ENCODE assay signal across 12 cellular contexts in genomic region chr14:68144051-68144681, GRCh38.
DNase-seq lines count a peak whose midpoint lies in the region; ATAC-seq, FAIRE-seq and TF ChIP-seq lines count a peak whose summit lies in the region.
"Had no signal": no experiment of that assay in that cellular context is flagged by ENCODE, and none has a peak within 500 bp of the region (broad histone marks: within the 10 kb centered on the region; RNA-seq: fewer than 3 reads in every experiment).

No MANE protein-coding gene starts in this region.

- H3K4me1 ChIP-seq in BLaER1 (peaks cover 27% of the 10 kb centered on the region), SK-N-SH (ENCODE audit: control insufficient read depth in 1 of 2, insufficient read depth in 2 of 2, low read depth in 1 of 2, low read length in 1 of 2) (peaks cover 14 to 73% of the 10 kb centered on the region in 2 experiments), pancreas (peaks cover 54 to 72% (median 65%) of the 10 kb centered on the region in 3 donors)

- CTCF ChIA-PET in SK-N-SH (lab: Yijun Ruan, JAX), result interaction anchor here (1.1 kb wide), 1 partner anchor 673 kb away, joined by 3 read pairs; no protein-coding TSS in a partner anchor

- H3K27me3 ChIP-seq in BLaER1, result no peaks in the 10 kb centered on the region
- H3K27me3 ChIP-seq in SK-N-SH (ENCODE audit: insufficient read depth), result no peaks in the 10 kb centered on the region
- no peaks in the 10 kb centered on the region for H3K27me3 ChIP-seq in pancreas

- WGBS in SK-N-SH (ENCODE audit: low lambda C conversion rate), result 86% methylated on average over 3 of the region's 3 CpGs
- WGBS in pancreas, 2 donors, result 65 to 67% methylated on average over 3 of the region's 3 CpGs

- H3K4me2 ChIP-seq in BLaER1 (peak overlapping the region; percentile 58), SK-N-SH (peak overlapping the region; percentile 51; the same call in 1 of the 2 replicates)

- H3K36me3 ChIP-seq in BLaER1 (no peaks in the 10 kb centered on the region), SK-N-SH (replicated peaks in 1 of 2; ENCODE audit: control insufficient read depth in 1 of 2, insufficient read depth in 2 of 2, low read length in 1 of 2) (no peaks in the 10 kb centered on the region), pancreas (no peaks in the 10 kb centered on the region)

- ATAC-seq in pancreas (peak in 3 of 4 donors; percentile 20 to 31 (median 25)), HG03521 (IDR thresholded peaks at IDR 0.05; ENCODE audit: unreplicated experiment) (no peak), GM21390 (IDR thresholded peaks at IDR 0.05; ENCODE audit: unreplicated experiment) (no peak)
- ATAC-seq: stimulated activated effector memory CD8-positive, alpha-beta T cell treated with anti-CD3 and anti-CD28 coated beads, Interleukin-12 subunit alpha, Interleukin-12 subunit beta, amount 100 ng/mL, for 72 hours had no signal

- H2AFZ ChIP-seq in SK-N-SH (ENCODE audit: low read depth), result peak overlapping the region; percentile 54; the same call in 1 of the 2 replicates

- peak; percentile 67 for FAIRE-seq in pancreas (lab: Jason Lieb, UNC)
- FAIRE-seq: GM12891 had no signal

- POLR2A ChIA-PET in SK-N-SH (lab: Yijun Ruan, JAX), result no interaction called here

- H3F3A ChIP-seq in SK-N-SH (replicated peaks; ENCODE audit: insufficient read depth), result peaks cover 73% of the 10 kb centered on the region

- H4K20me1 ChIP-seq in BLaER1 (no peaks in the 10 kb centered on the region), SK-N-SH (ENCODE audit: insufficient read depth) (no peaks in the 10 kb centered on the region)

- H3K4me3 ChIP-seq in BLaER1 (no peak overlapping the region), SK-N-SH (ENCODE audit: low read depth in 2 of 2, low read length in 1 of 2) (no peak overlapping the region), foreskin fibroblast (ENCODE audit: low read depth in 1 of 2, low read length in 2 of 2) (no peak overlapping the region), pancreas (no peak overlapping the region)

- no peak for TF ChIP-seq RAD21 in SK-N-SH (IDR thresholded peaks at IDR 0.05; ENCODE audit: low read length)

- H3K79me2 ChIP-seq in SK-N-SH (ENCODE audit: insufficient read depth), result no peaks in the 10 kb centered on the region

- no peaks in the 10 kb centered on the region for H3K9me2 ChIP-seq in SK-N-SH

- H3K27ac ChIP-seq in BLaER1 (peak overlapping the region; percentile 75), SK-N-SH (ENCODE audit: low read depth in 2 of 2, low read length in 1 of 2) (peak overlapping the region; percentile 95 to 100), pancreas (peak overlapping the region; percentile 3 to 87 (median 69))

- TF ChIP-seq EP300 in SK-N-SH (IDR thresholded peaks at IDR 0.05; ENCODE audit: borderline replicate concordance in 1 of 2, low read depth in 1 of 2, low read length in 1 of 2), result no peak

- no peak for DNase-seq in SK-N-SH
- DNase-seq in foreskin fibroblast, result peak; percentile 41 to 47
- no peak for DNase-seq in pancreas
- DNase-seq in NCI-H2227 (lab: John Stamatoyannopoulos, UW; ENCODE audit: unreplicated experiment), result no peak
- no peak for DNase-seq in SK-N-DZ (ENCODE audit: low spot score)
- DNase-seq: activated CD8-positive, alpha-beta memory T cell treated with anti-CD3 and anti-CD28 coated beads, Interleukin-2, amount 50 U/mL, for 4 hours; MV-4-11 had no signal

- H3K9me3 ChIP-seq in BLaER1 (no peaks in the 10 kb centered on the region), SK-N-SH (0 out of 2 replicates have a peak, but pooled peaks cover 4% of the 10 kb centered on the region), pancreas (no peaks in the 10 kb centered on the region)

- TF ChIP-seq CTCF in SK-N-SH (IDR thresholded peaks at IDR 0.05), result no peak
- no peak for TF ChIP-seq CTCF in foreskin fibroblast (IDR thresholded peaks at IDR 0.05; ENCODE audit: low read depth, low read length)
- no peak for TF ChIP-seq CTCF in pancreas (IDR thresholded peaks at IDR 0.05)

- peak overlapping the region; percentile 38; the same call in 1 of the 2 replicates for H3K9ac ChIP-seq in BLaER1
- peak overlapping the region; percentile 62; the same call in 1 of the 2 replicates for H3K9ac ChIP-seq in SK-N-SH

- intact Hi-C loops in pancreas (cut with DNase I), result no loop called here

TF ChIP-seq in SK-N-SH, 30 proteins besides CTCF, POLR2A, EP300 and RAD21:
- TF ChIP-seq FOXM1 (IDR thresholded peaks at IDR 0.05; ENCODE audit: low read depth), result 0 out of 2 replicates have a peak, but pooled peaks have one; percentile 7
- TF ChIP-seq USF1 (IDR thresholded peaks at IDR 0.05; ENCODE audit: borderline replicate concordance, low read depth), result no peak
- TF ChIP-seq PBX3 (IDR thresholded peaks at IDR 0.05), result peak; percentile 73

Comparison
In these comparisons a context has a peak if more than half of its experiments do, and no peak if none do; other contexts are left out.
1. DNase-seq: peak in foreskin fibroblast (2 of 2); none in SK-N-SH (single experiment), pancreas (0 of 6), NCI-H2227 (single experiment) and SK-N-DZ (single experiment).
2. ATAC-seq: peak in pancreas (3 of 4); none in HG03521 (single experiment) and GM21390 (single experiment).
3. Peak in every context shown above with its lines, with median percentiles within 50 percentile points of each other: H3K27ac ChIP-seq.